ENCODE assay signal across 9 cellular contexts in the genomic region with DNA sequence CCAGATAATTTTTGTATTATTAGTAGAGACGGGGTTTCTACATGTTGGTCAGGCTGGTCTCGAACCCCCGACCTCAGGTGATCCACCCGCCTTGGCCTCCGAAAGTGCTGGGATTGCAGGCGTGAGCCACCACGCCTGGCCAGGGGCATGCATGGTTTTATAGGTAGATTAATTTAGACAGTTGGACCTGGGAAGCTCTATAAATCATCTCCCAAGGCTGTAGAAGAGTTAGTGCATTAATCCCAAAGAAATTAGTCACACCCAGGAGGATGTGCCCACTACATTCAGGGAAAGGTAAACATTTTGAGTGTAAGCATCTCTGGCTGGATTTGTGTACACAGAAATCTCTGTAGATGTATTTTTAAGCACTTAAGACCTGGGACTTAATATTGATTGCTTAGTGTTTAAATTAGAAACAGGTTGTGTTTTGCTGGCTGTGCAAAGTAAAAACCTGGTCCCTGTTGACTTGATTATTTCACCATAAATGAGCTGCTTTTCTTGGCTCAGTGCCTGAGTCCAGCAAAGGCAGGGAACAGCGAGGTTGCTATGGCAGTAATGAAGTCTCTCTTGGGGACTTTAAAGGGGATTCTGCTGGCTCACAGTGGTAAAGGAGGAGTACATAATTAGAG. TPM values are rescaled to one million over a fixed set of nuclear protein-coding genes. Genes with fewer than 3 reads are reported as not detected.
DNase-seq lines count a peak whose midpoint lies in the region; ATAC-seq and TF ChIP-seq lines count a peak whose summit lies in the region.
"Had no signal": no experiment of that assay in that cellular context is flagged by ENCODE, and none has a peak within 500 bp of the region (broad histone marks: within the 10 kb centered on the region; RNA-seq: fewer than 3 reads in every experiment).

No MANE protein-coding gene starts in this region.

- peaks cover 0 to 62% (median 10%) of the 10 kb centered on the region in 4 donors for H3K36me3 ChIP-seq in sigmoid colon

- H3K9me3 ChIP-seq in sigmoid colon: no peaks in the 10 kb centered on the region
- H3K9me3 ChIP-seq: mucosa of descending colon had no signal

- no peak for TF ChIP-seq CTCF in sigmoid colon (IDR thresholded peaks at IDR 0.05)

- no peaks in the 10 kb centered on the region for H3K27me3 ChIP-seq in sigmoid colon

- no peak overlapping the region for H3K4me3 ChIP-seq in sigmoid colon
- H3K4me3 ChIP-seq: mucosa of descending colon had no signal

- 50 to 75% methylated on average over 8 of the region's 8 CpGs for WGBS in sigmoid colon, 2 donors

- peak overlapping the region in 2 of 4 donors; percentile 35 to 64 for H3K27ac ChIP-seq in sigmoid colon

- DNase-seq in ELR (ENCODE audit: low read depth) (peak; percentile 21), NCI-H748 treated with DMSO at 0.1 percent for 48 hours (lab: John Stamatoyannopoulos, UW) (peak; percentile 78), sigmoid colon (peak; percentile 70), midbrain (lab: John Stamatoyannopoulos, UW) (no peak)
- no peak for DNase-seq in stimulated activated CD4-positive, alpha-beta T cell treated with anti-CD3 and anti-CD28 coated beads, Interleukin-1b, Interleukin-23, amount 100 ng/mL, for 48 hours

- H3K4me1 ChIP-seq in sigmoid colon: peaks cover 0 to 24% (median 16%) of the 10 kb centered on the region in 4 donors

- no peak for TF ChIP-seq EP300 in sigmoid colon (IDR thresholded peaks at IDR 0.05)

- TF ChIP-seq POLR2A in sigmoid colon (IDR thresholded peaks at IDR 0.05): no peak

- ATAC-seq in esophagus mucosa: peak; percentile 69
- ATAC-seq in GM21576 (IDR thresholded peaks at IDR 0.05; ENCODE audit: unreplicated experiment): no peak
- ATAC-seq in GM18868 (IDR thresholded peaks at IDR 0.05; ENCODE audit: unreplicated experiment): no peak
- ATAC-seq: mucosa of descending colon had no signal

- intact Hi-C loops in sigmoid colon (cut with DNase I): no loop called here

RNA-seq across cellular contexts. Expression of gene EXOSC7, which starts 19.2 kb away (rescaled TPM):
- 32.5 TPM for total RNA-seq in esophagus mucosa
- 10 to 100 TPM; 26.9 to 44.3 (median 34.9) TPM for total RNA-seq in sigmoid colon
- 10 to 100 TPM; 16.2 to 40.3 (median 17.3) TPM for polyA plus RNA-seq in sigmoid colon

RNA-seq across cellular contexts. Expression of gene ZDHHC3, which starts 19.3 kb away (rescaled TPM):
- total RNA-seq in esophagus mucosa (72.3 TPM), sigmoid colon (10 to 100 TPM; 43.2 to 62.9 (median 46.3) TPM)
- polyA plus RNA-seq in sigmoid colon: 10 to 100 TPM; 77.2 to 82.8 (median 78.1) TPM

RNA-seq across cellular contexts. Expression of gene CLEC3B, which starts 30.8 kb away (rescaled TPM):
- 3.1 TPM for total RNA-seq in esophagus mucosa
- 10 to 100 TPM; 21.3 to 97.2 (median 40.3) TPM for total RNA-seq in sigmoid colon
- polyA plus RNA-seq in sigmoid colon: 10 to 100 TPM in 2 of 3 donors, 1 to 10 TPM in 1; 8.8 to 50.5 (median 35.3) TPM

Comparison
In these comparisons a context has a peak if more than half of its experiments do, and no peak if none do; other contexts are left out.
1. DNase-seq: peak in ELR (single experiment), NCI-H748 treated with DMSO at 0.1 percent for 48 hours (single experiment) and sigmoid colon (single experiment); none in stimulated activated CD4-positive, alpha-beta T cell treated with anti-CD3 and anti-CD28 coated beads, Interleukin-1b, Interleukin-23, amount 100 ng/mL, for 48 hours (single experiment) and midbrain (single experiment).